ENCODE assay signal across 2 cellular contexts in the genomic region with DNA sequence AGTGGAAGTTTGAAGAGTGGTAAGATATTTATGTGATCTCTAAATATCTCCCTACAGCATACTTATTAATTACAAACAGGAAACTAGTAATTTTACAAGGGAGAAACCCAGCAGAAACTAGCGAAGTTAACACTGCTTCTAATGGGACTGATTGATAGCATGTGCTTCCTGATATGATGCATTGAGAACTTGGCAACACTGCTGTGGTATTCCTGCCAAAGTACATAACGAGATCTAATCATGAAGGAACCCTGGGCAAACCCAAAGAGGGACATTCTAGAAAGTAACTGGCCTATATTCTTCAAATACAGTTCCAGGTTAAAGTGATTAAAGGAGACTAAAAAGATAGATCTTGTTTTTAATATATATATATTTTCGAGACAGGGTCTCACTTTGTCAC.
TF ChIP-seq lines count a peak whose summit lies in the region.

No MANE protein-coding gene starts in this region.

TF ChIP-seq in liver, 16 proteins besides CTCF, POLR2A, EP300 and RAD21:
- no peak for TF ChIP-seq EGR1 (IDR thresholded peaks at IDR 0.05; ENCODE audit: low read depth in 2 of 2)
- TF ChIP-seq ZBTB33 (IDR thresholded peaks at IDR 0.05) = no peak
- no peak for TF ChIP-seq SP1 (IDR thresholded peaks at IDR 0.05)
- no peak for TF ChIP-seq JUND (IDR thresholded peaks at IDR 0.05)
- TF ChIP-seq, protein P1, sequence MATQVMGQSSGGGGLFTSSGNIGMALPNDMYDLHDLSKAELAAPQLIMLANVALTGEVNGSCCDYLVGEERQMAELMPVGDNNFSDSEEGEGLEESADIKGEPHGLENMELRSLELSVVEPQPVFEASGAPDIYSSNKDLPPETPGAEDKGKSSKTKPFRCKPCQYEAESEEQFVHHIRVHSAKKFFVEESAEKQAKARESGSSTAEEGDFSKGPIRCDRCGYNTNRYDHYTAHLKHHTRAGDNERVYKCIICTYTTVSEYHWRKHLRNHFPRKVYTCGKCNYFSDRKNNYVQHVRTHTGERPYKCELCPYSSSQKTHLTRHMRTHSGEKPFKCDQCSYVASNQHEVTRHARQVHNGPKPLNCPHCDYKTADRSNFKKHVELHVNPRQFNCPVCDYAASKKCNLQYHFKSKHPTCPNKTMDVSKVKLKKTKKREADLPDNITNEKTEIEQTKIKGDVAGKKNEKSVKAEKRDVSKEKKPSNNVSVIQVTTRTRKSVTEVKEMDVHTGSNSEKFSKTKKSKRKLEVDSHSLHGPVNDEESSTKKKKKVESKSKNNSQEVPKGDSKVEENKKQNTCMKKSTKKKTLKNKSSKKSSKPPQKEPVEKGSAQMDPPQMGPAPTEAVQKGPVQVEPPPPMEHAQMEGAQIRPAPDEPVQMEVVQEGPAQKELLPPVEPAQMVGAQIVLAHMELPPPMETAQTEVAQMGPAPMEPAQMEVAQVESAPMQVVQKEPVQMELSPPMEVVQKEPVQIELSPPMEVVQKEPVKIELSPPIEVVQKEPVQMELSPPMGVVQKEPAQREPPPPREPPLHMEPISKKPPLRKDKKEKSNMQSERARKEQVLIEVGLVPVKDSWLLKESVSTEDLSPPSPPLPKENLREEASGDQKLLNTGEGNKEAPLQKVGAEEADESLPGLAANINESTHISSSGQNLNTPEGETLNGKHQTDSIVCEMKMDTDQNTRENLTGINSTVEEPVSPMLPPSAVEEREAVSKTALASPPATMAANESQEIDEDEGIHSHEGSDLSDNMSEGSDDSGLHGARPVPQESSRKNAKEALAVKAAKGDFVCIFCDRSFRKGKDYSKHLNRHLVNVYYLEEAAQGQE (IDR thresholded peaks at IDR 0.05) = no peak
- no peak for TF ChIP-seq YY1 (IDR thresholded peaks at IDR 0.05)
- TF ChIP-seq TAF1 (conservative IDR thresholded peaks at IDR 0.05) = no peak
- no peak for TF ChIP-seq HNF4G (IDR thresholded peaks at IDR 0.05)
- peak; percentile 75 for TF ChIP-seq FOXA2 (IDR thresholded peaks at IDR 0.05)
- TF ChIP-seq NR2F2 (IDR thresholded peaks at IDR 0.05) = no peak
- TF ChIP-seq GABPA (IDR thresholded peaks at IDR 0.05 in 1 of 2, conservative IDR thresholded peaks at IDR 0.05 in 1 of 2) = no peak
- peak; percentile 49 for TF ChIP-seq FOXA1 (IDR thresholded peaks at IDR 0.05)
- TF ChIP-seq, protein P2, sequence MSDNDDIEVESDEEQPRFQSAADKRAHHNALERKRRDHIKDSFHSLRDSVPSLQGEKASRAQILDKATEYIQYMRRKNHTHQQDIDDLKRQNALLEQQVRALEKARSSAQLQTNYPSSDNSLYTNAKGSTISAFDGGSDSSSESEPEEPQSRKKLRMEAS (IDR thresholded peaks at IDR 0.05) = peak; percentile 18
- TF ChIP-seq, protein P3, sequence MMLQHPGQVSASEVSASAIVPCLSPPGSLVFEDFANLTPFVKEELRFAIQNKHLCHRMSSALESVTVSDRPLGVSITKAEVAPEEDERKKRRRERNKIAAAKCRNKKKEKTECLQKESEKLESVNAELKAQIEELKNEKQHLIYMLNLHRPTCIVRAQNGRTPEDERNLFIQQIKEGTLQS (IDR thresholded peaks at IDR 0.05) = no peak
- no peak for TF ChIP-seq HNF4A (conservative IDR thresholded peaks at IDR 0.05)
- no peak for TF ChIP-seq RXRA (IDR thresholded peaks at IDR 0.05)

TF ChIP-seq in HepG2, 621 proteins besides CTCF, POLR2A, EP300 and RAD21:
- TF ChIP-seq BATF2 (CRISPR knock-in tag; IDR thresholded peaks at IDR 0.05) = no peak
- TF ChIP-seq CREM (IDR thresholded peaks at IDR 0.05) = no peak
- TF ChIP-seq CREM (CRISPR knock-in tag; IDR thresholded peaks at IDR 0.05) = no peak
- no peak for TF ChIP-seq ZNF556 (CRISPR knock-in tag; IDR thresholded peaks at IDR 0.05; ENCODE audit: borderline replicate concordance)
- no peak for TF ChIP-seq ELF3 (CRISPR knock-in tag; IDR thresholded peaks at IDR 0.05)
TF ChIP-seq in HepG2: peak in this region for 0.
